ENCODE assay signal across 2 cellular contexts in genomic region chr2:20113004-20113796, GRCh38.
TF ChIP-seq lines count a peak whose summit lies in the region.

No MANE protein-coding gene starts in this region.

TF ChIP-seq in GM23338, 12 proteins besides CTCF, POLR2A, EP300 and RAD21 (continued from another document):
- no peak for TF ChIP-seq POLR2AphosphoS5 (IDR thresholded peaks at IDR 0.05; ENCODE audit: low read depth)
- TF ChIP-seq EZH2phosphoT487 (IDR thresholded peaks at IDR 0.05; ENCODE audit: unreplicated experiment), result no peak
- TF ChIP-seq, protein P1, sequence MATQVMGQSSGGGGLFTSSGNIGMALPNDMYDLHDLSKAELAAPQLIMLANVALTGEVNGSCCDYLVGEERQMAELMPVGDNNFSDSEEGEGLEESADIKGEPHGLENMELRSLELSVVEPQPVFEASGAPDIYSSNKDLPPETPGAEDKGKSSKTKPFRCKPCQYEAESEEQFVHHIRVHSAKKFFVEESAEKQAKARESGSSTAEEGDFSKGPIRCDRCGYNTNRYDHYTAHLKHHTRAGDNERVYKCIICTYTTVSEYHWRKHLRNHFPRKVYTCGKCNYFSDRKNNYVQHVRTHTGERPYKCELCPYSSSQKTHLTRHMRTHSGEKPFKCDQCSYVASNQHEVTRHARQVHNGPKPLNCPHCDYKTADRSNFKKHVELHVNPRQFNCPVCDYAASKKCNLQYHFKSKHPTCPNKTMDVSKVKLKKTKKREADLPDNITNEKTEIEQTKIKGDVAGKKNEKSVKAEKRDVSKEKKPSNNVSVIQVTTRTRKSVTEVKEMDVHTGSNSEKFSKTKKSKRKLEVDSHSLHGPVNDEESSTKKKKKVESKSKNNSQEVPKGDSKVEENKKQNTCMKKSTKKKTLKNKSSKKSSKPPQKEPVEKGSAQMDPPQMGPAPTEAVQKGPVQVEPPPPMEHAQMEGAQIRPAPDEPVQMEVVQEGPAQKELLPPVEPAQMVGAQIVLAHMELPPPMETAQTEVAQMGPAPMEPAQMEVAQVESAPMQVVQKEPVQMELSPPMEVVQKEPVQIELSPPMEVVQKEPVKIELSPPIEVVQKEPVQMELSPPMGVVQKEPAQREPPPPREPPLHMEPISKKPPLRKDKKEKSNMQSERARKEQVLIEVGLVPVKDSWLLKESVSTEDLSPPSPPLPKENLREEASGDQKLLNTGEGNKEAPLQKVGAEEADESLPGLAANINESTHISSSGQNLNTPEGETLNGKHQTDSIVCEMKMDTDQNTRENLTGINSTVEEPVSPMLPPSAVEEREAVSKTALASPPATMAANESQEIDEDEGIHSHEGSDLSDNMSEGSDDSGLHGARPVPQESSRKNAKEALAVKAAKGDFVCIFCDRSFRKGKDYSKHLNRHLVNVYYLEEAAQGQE (IDR thresholded peaks at IDR 0.05; ENCODE audit: unreplicated experiment), result no peak
- TF ChIP-seq STAT1 (IDR thresholded peaks at IDR 0.05; ENCODE audit: unreplicated experiment), result no peak
- no peak for TF ChIP-seq ZNF114 (CRISPR knock-in tag; IDR thresholded peaks at IDR 0.05)
- TF ChIP-seq EZH2 (IDR thresholded peaks at IDR 0.05; ENCODE audit: low read depth, unreplicated experiment), result no peak
- TF ChIP-seq, protein P2, sequence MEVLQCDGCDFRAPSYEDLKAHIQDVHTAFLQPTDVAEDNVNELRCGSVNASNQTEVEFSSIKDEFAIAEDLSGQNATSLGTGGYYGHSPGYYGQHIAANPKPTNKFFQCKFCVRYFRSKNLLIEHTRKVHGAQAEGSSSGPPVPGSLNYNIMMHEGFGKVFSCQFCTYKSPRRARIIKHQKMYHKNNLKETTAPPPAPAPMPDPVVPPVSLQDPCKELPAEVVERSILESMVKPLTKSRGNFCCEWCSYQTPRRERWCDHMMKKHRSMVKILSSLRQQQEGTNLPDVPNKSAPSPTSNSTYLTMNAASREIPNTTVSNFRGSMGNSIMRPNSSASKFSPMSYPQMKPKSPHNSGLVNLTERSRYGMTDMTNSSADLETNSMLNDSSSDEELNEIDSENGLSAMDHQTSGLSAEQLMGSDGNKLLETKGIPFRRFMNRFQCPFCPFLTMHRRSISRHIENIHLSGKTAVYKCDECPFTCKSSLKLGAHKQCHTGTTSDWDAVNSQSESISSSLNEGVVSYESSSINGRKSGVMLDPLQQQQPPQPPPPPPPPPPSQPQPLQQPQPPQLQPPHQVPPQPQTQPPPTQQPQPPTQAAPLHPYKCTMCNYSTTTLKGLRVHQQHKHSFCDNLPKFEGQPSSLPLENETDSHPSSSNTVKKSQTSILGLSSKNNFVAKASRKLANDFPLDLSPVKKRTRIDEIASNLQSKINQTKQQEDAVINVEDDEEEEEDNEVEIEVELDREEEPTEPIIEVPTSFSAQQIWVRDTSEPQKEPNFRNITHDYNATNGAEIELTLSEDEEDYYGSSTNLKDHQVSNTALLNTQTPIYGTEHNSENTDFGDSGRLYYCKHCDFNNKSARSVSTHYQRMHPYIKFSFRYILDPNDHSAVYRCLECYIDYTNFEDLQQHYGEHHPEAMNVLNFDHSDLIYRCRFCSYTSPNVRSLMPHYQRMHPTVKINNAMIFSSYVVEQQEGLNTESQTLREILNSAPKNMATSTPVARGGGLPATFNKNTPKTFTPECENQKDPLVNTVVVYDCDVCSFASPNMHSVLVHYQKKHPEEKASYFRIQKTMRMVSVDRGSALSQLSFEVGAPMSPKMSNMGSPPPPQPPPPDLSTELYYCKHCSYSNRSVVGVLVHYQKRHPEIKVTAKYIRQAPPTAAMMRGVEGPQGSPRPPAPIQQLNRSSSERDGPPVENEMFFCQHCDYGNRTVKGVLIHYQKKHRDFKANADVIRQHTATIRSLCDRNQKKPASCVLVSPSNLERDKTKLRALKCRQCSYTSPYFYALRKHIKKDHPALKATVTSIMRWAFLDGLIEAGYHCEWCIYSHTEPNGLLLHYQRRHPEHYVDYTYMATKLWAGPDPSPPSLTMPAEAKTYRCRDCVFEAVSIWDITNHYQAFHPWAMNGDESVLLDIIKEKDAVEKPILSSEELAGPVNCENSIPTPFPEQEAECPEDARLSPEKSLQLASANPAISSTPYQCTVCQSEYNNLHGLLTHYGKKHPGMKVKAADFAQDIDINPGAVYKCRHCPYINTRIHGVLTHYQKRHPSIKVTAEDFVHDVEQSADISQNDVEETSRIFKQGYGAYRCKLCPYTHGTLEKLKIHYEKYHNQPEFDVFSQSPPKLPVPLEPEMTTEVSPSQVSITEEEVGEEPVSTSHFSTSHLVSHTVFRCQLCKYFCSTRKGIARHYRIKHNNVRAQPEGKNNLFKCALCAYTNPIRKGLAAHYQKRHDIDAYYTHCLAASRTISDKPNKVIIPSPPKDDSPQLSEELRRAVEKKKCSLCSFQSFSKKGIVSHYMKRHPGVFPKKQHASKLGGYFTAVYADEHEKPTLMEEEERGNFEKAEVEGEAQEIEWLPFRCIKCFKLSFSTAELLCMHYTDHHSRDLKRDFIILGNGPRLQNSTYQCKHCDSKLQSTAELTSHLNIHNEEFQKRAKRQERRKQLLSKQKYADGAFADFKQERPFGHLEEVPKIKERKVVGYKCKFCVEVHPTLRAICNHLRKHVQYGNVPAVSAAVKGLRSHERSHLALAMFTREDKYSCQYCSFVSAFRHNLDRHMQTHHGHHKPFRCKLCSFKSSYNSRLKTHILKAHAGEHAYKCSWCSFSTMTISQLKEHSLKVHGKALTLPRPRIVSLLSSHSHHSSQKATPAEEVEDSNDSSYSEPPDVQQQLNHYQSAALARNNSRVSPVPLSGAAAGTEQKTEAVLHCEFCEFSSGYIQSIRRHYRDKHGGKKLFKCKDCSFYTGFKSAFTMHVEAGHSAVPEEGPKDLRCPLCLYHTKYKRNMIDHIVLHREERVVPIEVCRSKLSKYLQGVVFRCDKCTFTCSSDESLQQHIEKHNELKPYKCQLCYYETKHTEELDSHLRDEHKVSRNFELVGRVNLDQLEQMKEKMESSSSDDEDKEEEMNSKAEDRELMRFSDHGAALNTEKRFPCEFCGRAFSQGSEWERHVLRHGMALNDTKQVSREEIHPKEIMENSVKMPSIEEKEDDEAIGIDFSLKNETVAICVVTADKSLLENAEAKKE (CRISPR knock-in tag; IDR thresholded peaks at IDR 0.05), result no peak
- TF ChIP-seq, protein P3, sequence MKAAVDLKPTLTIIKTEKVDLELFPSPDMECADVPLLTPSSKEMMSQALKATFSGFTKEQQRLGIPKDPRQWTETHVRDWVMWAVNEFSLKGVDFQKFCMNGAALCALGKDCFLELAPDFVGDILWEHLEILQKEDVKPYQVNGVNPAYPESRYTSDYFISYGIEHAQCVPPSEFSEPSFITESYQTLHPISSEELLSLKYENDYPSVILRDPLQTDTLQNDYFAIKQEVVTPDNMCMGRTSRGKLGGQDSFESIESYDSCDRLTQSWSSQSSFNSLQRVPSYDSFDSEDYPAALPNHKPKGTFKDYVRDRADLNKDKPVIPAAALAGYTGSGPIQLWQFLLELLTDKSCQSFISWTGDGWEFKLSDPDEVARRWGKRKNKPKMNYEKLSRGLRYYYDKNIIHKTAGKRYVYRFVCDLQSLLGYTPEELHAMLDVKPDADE (IDR thresholded peaks at IDR 0.05), result no peak
- TF ChIP-seq ZNF331 (CRISPR knock-in tag; IDR thresholded peaks at IDR 0.05; ENCODE audit: low read depth), result no peak
TF ChIP-seq in GM23338: peak in this region for 0.

TF ChIP-seq in K562, 482 proteins besides CTCF, POLR2A, EP300 and RAD21 (continued from another document):
- TF ChIP-seq, protein P4, sequence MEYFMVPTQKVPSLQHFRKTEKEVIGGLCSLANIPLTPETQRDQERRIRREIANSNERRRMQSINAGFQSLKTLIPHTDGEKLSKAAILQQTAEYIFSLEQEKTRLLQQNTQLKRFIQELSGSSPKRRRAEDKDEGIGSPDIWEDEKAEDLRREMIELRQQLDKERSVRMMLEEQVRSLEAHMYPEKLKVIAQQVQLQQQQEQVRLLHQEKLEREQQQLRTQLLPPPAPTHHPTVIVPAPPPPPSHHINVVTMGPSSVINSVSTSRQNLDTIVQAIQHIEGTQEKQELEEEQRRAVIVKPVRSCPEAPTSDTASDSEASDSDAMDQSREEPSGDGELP (CRISPR knock-in tag; IDR thresholded peaks at IDR 0.05; ENCODE audit: borderline replicate concordance), result no peak
- TF ChIP-seq ZNF609 (CRISPR knock-in tag; IDR thresholded peaks at IDR 0.05; ENCODE audit: borderline replicate concordance) (no peak), CHAMP1 (IDR thresholded peaks at IDR 0.05) (no peak), ARHGAP35 (IDR thresholded peaks at IDR 0.05; ENCODE audit: partially characterized antibody) (no peak), ZFP36 (IDR thresholded peaks at IDR 0.05; ENCODE audit: low read depth, low read length, partially characterized antibody) (peak; percentile 69), ZBTB33 (CRISPR knock-in tag; IDR thresholded peaks at IDR 0.05) (0 out of 2 replicates have a peak, but pooled peaks have one; percentile 46), JUN (IDR thresholded peaks at IDR 0.05; ENCODE audit: borderline replicate concordance, low read depth, low read length) (no peak), JUN (CRISPR knock-in tag; IDR thresholded peaks at IDR 0.05; ENCODE audit: borderline replicate concordance) (no peak), BRD4 (IDR thresholded peaks at IDR 0.05) (no peak), THRAP3 (IDR thresholded peaks at IDR 0.05; ENCODE audit: borderline replicate concordance) (no peak)
- TF ChIP-seq, protein P5, sequence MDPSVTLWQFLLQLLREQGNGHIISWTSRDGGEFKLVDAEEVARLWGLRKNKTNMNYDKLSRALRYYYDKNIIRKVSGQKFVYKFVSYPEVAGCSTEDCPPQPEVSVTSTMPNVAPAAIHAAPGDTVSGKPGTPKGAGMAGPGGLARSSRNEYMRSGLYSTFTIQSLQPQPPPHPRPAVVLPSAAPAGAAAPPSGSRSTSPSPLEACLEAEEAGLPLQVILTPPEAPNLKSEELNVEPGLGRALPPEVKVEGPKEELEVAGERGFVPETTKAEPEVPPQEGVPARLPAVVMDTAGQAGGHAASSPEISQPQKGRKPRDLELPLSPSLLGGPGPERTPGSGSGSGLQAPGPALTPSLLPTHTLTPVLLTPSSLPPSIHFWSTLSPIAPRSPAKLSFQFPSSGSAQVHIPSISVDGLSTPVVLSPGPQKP (CRISPR knock-in tag; IDR thresholded peaks at IDR 0.05), result no peak
TF ChIP-seq in K562: peak in this region for 4.
